Comparison of ENCODE assay signal across 23 cellular contexts in the genomic region with DNA sequence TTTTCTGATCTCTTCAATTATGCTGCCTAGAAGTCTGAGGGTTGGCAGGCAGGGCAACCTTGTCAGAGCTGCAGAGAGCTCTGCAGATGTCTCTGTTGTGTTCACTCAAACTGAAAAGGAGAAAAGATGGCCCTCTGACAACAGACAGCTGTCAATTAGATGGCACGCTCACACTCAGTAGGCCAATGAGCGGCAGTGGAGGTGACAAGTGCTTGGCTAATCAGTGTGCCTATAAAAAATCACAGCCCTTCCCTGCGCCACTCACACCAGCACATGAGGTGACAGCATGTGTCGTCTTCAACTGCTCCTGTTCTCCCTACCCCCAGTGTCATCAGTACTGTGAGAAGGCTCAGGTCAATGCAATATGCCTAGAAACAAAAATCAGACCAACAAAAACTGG.
"Had no signal": no experiment of that assay in that cellular context is flagged by ENCODE, and none has a peak within 500 bp of the region (broad histone marks: within the 10 kb centered on the region; RNA-seq: fewer than 3 reads in every experiment).

No MANE protein-coding gene starts in this region.

- ATAC-seq: activated CD4-positive, alpha-beta T cell treated with anti-CD3 and anti-CD28 coated beads for 36 hours; activated T-cell treated with anti-CD3 and anti-CD28 coated beads, Interleukin-2, amount 50 U/mL, for 4 hours; effector memory CD8-positive, alpha-beta T cell; gastrocnemius medialis; mucosa of descending colon had no signal

- H3K27ac ChIP-seq: brain microvascular endothelial cell, esophagus muscularis mucosa, gastrocnemius medialis, sigmoid colon, thyroid gland had no signal

- H3K27ac Mint-ChIP-seq: activated CD4-positive, alpha-beta T cell treated with anti-CD3 and anti-CD28 coated beads for 36 hours; activated naive CD4-positive, alpha-beta T cell treated with anti-CD3 and anti-CD28 coated beads for 36 hours; activated T-helper 2 cell treated with anti-CD3 and anti-CD28 coated beads, Interferon-gamma antibody, Interleukin-2, Interleukin-4, amounts not matched to agents 10 μg/mL and 5 μg/mL and 100 μg/mL, durations not matched to agents 14 hours and 24 hours and 36 hours; effector memory CD8-positive, alpha-beta T cell; progenitor cell of endocrine pancreas; T-helper 1 cell treated with Interleukin-12 subunit alpha and Interleukin-12 subunit beta and Interleukin-4 antibody, amounts not matched to agents 30 μg/mL and 1 μg/mL, for 36 hours had no signal

- H3K27me3 Mint-ChIP-seq: activated CD4-positive, alpha-beta T cell treated with anti-CD3 and anti-CD28 coated beads for 36 hours; effector memory CD8-positive, alpha-beta T cell; progenitor cell of endocrine pancreas had no signal

- H3K9me3 Mint-ChIP-seq: activated naive CD4-positive, alpha-beta T cell treated with anti-CD3 and anti-CD28 coated beads for 36 hours; activated T-cell treated with anti-CD3 and anti-CD28 coated beads, Interleukin-2, amount 50 U/mL, for 4 hours; activated T-helper 2 cell treated with anti-CD3 and anti-CD28 coated beads, Interferon-gamma antibody, Interleukin-2, Interleukin-4, amounts not matched to agents 10 μg/mL and 5 μg/mL and 100 μg/mL, durations not matched to agents 14 hours and 24 hours and 36 hours; T-helper 1 cell treated with Interleukin-12 subunit alpha and Interleukin-12 subunit beta and Interleukin-4 antibody, amounts not matched to agents 30 μg/mL and 1 μg/mL, for 36 hours had no signal

- H3K4me3 Mint-ChIP-seq: activated CD4-positive, alpha-beta T cell treated with anti-CD3 and anti-CD28 coated beads for 36 hours; activated naive CD4-positive, alpha-beta T cell treated with anti-CD3 and anti-CD28 coated beads for 36 hours; activated T-cell treated with anti-CD3 and anti-CD28 coated beads, Interleukin-2, amount 50 U/mL, for 4 hours; effector memory CD8-positive, alpha-beta T cell; neural crest cell; T-helper 1 cell treated with Interleukin-12 subunit alpha and Interleukin-12 subunit beta and Interleukin-4 antibody, amounts not matched to agents 30 μg/mL and 1 μg/mL, for 36 hours; WTC11 had no signal

- H3K4me3 ChIP-seq: esophagus muscularis mucosa, gastrocnemius medialis, mucosa of descending colon, sigmoid colon, thyroid gland had no signal

- H3K4me1 Mint-ChIP-seq: activated CD4-positive, alpha-beta T cell treated with anti-CD3 and anti-CD28 coated beads for 36 hours had no signal

- DNase-seq: activated CD4-positive, alpha-beta T cell treated with anti-CD3 and anti-CD28 coated beads, Interleukin-2, amount 50 U/mL, for 4 hours; activated CD8-positive, alpha-beta memory T cell treated with anti-CD3 and anti-CD28 coated beads for 24 hours; activated CD8-positive, alpha-beta memory T cell treated with anti-CD3 and anti-CD28 coated beads, Interleukin-2, amount 50 U/mL, for 4 hours; activated T-cell treated with anti-CD3 and anti-CD28 coated beads, Interleukin-2, amount 50 U/mL, for 4 hours; aorta; effector memory CD8-positive, alpha-beta T cell; gastrocnemius medialis; retina; sigmoid colon; stimulated activated CD4-positive, alpha-beta T cell treated with anti-CD3 and anti-CD28 coated beads, Interleukin-2, amount 100 ng/mL, for 48 hours; stimulated activated naive CD4-positive, alpha-beta T cell treated with Interleukin-2 at 50 U/mL for 16 hours; T1000 had no signal
